In the genomic region with DNA sequence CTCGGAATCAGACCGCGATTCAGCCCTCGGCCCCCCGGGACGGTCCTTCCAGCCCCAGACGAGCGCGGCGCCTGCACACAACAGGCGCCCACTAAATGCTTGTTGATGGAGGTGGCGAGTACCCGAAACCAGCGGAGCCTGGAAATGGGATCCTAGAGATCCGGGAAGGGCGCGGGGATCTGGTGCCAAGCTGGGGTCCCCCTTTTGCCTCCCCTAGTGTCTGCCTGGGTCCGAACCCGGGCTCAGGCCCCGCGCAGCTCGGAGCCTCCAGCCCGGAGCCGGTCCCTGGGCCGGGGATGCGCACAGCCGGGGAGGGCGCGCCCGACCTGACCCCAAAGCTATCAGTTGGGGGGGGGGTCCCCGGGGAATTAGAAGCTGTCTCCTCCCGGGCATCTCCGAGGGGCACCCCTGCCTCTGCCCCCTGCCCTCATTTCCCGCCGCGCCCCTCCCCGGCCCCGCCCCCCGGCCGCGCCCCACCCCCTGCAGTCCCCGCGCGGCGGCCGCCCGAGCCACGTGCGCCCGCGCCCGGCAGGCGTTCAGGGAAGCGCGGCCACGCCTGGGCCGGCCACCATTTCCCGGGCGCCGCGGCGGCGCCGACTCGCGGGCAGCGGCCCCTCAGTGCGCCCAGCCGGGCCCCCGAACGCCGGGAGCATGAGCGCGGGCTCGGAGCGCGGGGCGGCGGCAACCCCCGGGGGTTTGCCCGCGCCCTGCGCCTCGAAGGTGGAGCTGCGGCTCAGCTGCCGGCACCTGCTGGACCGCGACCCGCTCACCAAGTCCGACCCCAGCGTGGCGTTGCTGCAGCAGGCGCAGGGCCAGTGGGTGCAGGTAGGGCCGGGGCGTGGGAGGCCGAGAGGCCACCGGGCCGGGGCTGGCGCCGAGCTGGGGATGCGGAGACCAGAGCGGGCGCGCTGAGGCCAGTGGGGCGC, we compare ENCODE assay signal across 8 cellular contexts. TPM values are rescaled to one million over a fixed set of nuclear protein-coding genes. Genes with fewer than 3 reads are reported as not detected.
DNase-seq lines count a peak whose midpoint lies in the region; ATAC-seq and TF ChIP-seq lines count a peak whose summit lies in the region.

TSS of gene CPNE7 (plus strand) at position 512 of the 926 bp plus-strand sequence. CDS start at position 652, 140 bp downstream.

- no peaks in the 10 kb centered on the region for H3K9me3 Mint-ChIP-seq in activated CD4-positive, alpha-beta T cell treated with anti-CD3 and anti-CD28 coated beads for 36 hours (ENCODE audit: low read depth)
- no peaks in the 10 kb centered on the region for H3K9me3 Mint-ChIP-seq in progenitor cell of endocrine pancreas (ENCODE audit: low read depth)

- peaks cover 7% of the 10 kb centered on the region for H3K27me3 ChIP-seq in NT2/D1 (ENCODE audit: insufficient read depth, insufficient read length)

- peaks cover 23% of the 10 kb centered on the region for H3K36me3 ChIP-seq in NT2/D1 (ENCODE audit: insufficient read depth, insufficient read length, low read length)

- CTCF ChIA-PET in activated CD4-positive, alpha-beta T cell treated with anti-CD3 and anti-CD28 coated beads for 36 hours (lab: Charles Lee) = interaction anchor here (0.6 to 0.9 kb wide), 3 partner anchors 27 to 124 kb away, joined by 3 to 4 read pairs (median 3); no protein-coding TSS in a partner anchor

- TF ChIP-seq CTCF in progenitor cell of endocrine pancreas (IDR thresholded peaks at IDR 0.05; ENCODE audit: unreplicated experiment) = no peak

- peaks cover 12% of the 10 kb centered on the region for H3K4me1 Mint-ChIP-seq in activated CD4-positive, alpha-beta T cell treated with anti-CD3 and anti-CD28 coated beads for 36 hours
- H3K4me1 Mint-ChIP-seq in progenitor cell of endocrine pancreas (ENCODE audit: low read depth) = peaks cover 4% of the 10 kb centered on the region

- H3K27me3 Mint-ChIP-seq in activated CD4-positive, alpha-beta T cell treated with anti-CD3 and anti-CD28 coated beads for 36 hours = peaks cover 3% of the 10 kb centered on the region
- peaks cover 50% of the 10 kb centered on the region for H3K27me3 Mint-ChIP-seq in progenitor cell of endocrine pancreas

- no peak within 1 kb of the TSS for H3K27ac Mint-ChIP-seq in activated CD4-positive, alpha-beta T cell treated with anti-CD3 and anti-CD28 coated beads for 36 hours
- no peak within 1 kb of the TSS for H3K27ac Mint-ChIP-seq in progenitor cell of endocrine pancreas

- peaks cover 23% of the 10 kb centered on the region for H3K4me1 ChIP-seq in NT2/D1 (ENCODE audit: insufficient read depth, insufficient read length)

- in situ Hi-C loops in endometrial microvascular endothelial cells (cut with HindIII; ENCODE audit: inconsistent ontology term, low pct_unique_long_range_greater_than_20kb, low sequenced_read_pairs) = no loop called here

- ATAC-seq in activated CD4-positive, alpha-beta T cell treated with anti-CD3 and anti-CD28 coated beads for 36 hours = peak; percentile 50
- ATAC-seq in HG03442 (IDR thresholded peaks at IDR 0.05; ENCODE audit: unreplicated experiment) = no peak

- no peaks in the 10 kb centered on the region for H3K9me3 ChIP-seq in NT2/D1 (ENCODE audit: insufficient read depth, low read length)

- H3K9ac ChIP-seq in NT2/D1 (ENCODE audit: insufficient read length, low read depth) = peak within 1 kb of the TSS; percentile 92

- POLR2A ChIA-PET in activated CD4-positive, alpha-beta T cell treated with anti-CD3 and anti-CD28 coated beads for 36 hours (lab: Charles Lee) = no interaction called here

- H3K36me3 Mint-ChIP-seq in activated CD4-positive, alpha-beta T cell treated with anti-CD3 and anti-CD28 coated beads for 36 hours (ENCODE audit: low read depth) = peaks cover 7% of the 10 kb centered on the region
- no peaks in the 10 kb centered on the region for H3K36me3 Mint-ChIP-seq in progenitor cell of endocrine pancreas (ENCODE audit: insufficient read depth)

- H3K4me3 ChIP-seq in NT2/D1 (ENCODE audit: insufficient read length, low read depth) = peak within 1 kb of the TSS; percentile 69

- intact Hi-C loops in activated CD4-positive, alpha-beta T cell treated with anti-CD3 and anti-CD28 coated beads for 36 hours (cut with DNase I, micrococcal nuclease) = loop anchor here (2.0 to 5.0 kb wide), 2 partner anchors 65 to 328 kb away; no protein-coding TSS in a partner anchor

- H3K4me3 Mint-ChIP-seq in activated CD4-positive, alpha-beta T cell treated with anti-CD3 and anti-CD28 coated beads for 36 hours = peak within 1 kb of the TSS; percentile 39
- no peak within 1 kb of the TSS for H3K4me3 Mint-ChIP-seq in progenitor cell of endocrine pancreas (ENCODE audit: low read depth)

- DNase-seq in activated CD4-positive, alpha-beta T cell treated with anti-CD3 and anti-CD28 coated beads for 36 hours = peak; percentile 32
- no peak for DNase-seq in activated CD4-positive, alpha-beta T cell treated with anti-CD3 and anti-CD28 coated beads for 4 hours
- DNase-seq in NT2/D1 (ENCODE audit: low read depth, low spot score) (no peak), renal cortical epithelial cell (ENCODE audit: low read depth) (no peak), ecto neural progenitor cell (ENCODE audit: low spot score) (no peak), progenitor cell of endocrine pancreas (ENCODE audit: low spot score, unreplicated experiment) (no peak)

RNA-seq across cellular contexts. Expression of gene CPNE7, which starts in this region (rescaled TPM):
- total RNA-seq in activated CD4-positive, alpha-beta T cell treated with anti-CD3 and anti-CD28 coated beads for 36 hours = 10 to 100 TPM; 17.3 to 18.7 TPM
- 22.9 TPM for total RNA-seq in endometrial microvascular endothelial cells (ENCODE audit: inconsistent ontology term)
- 11.9 and 45.5 TPM in 2 replicates for total RNA-seq in renal cortical epithelial cell
- 0.41 and 0.84 TPM in 2 replicates for total RNA-seq in progenitor cell of endocrine pancreas
